Comparison of ENCODE assay signal across 16 cellular contexts in the genomic region with DNA sequence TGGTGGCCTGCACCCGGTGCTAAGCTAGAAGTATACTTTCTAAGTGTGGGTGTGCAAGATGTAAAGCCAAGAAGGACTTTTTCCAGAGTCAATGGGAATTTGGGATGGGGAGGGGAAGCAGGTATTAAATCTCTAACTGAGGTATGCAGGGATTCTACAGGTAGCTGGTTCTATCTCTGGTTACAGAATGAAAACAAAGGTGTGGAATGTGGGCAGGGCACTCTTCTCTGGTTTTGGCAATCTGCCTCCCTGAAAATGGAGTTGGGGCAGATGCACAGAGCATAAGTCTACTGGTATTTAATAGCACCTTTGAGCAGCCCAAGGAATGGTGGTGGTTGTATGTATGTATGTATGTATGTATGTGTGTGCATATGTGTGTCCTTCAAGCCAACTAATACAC.
"Had no signal": no experiment of that assay in that cellular context is flagged by ENCODE, and none has a peak within 500 bp of the region (broad histone marks: within the 10 kb centered on the region; RNA-seq: fewer than 3 reads in every experiment).

No MANE protein-coding gene starts in this region.

- H3K4me3 ChIP-seq: esophagus muscularis mucosa, left lung, suprapubic skin, upper lobe of right lung had no signal

- H3K27ac ChIP-seq: left lung, suprapubic skin, upper lobe of right lung, VCaP had no signal

- ATAC-seq: activated CD8-positive, alpha-beta T cell treated with anti-CD3 and anti-CD28 coated beads for 36 hours; left lung; stimulated activated naive CD8-positive, alpha-beta T cell treated with anti-CD3 and anti-CD28 coated beads, Interleukin-15, Interleukin-2, amounts not matched to agents 100 U/mL and 50 U/mL, for 24 hours; upper lobe of right lung had no signal

- DNase-seq: activated CD4-positive, alpha-beta T cell treated with anti-CD3 and anti-CD28 coated beads for 4 hours; activated CD8-positive, alpha-beta memory T cell treated with anti-CD3 and anti-CD28 coated beads, Interleukin-2, amount 50 U/mL, for 48 hours; activated CD8-positive, alpha-beta T cell treated with anti-CD3 and anti-CD28 coated beads for 36 hours; activated naive CD8-positive, alpha-beta T cell treated with anti-CD3 and anti-CD28 coated beads, Interleukin-2, amount 10 ng/mL, durations not matched to agents 7 days and 5 days; anterior cingulate cortex; glutamatergic neuron; left lung; mesenchymal stem cell; stimulated activated CD4-positive, alpha-beta T cell treated with anti-CD3 and anti-CD28 coated beads, Interleukin-12 subunit alpha, Interleukin-12 subunit beta, amount 100 ng/mL, for 4 hours; stimulated activated CD4-positive, alpha-beta T cell treated with anti-CD3 and anti-CD28 coated beads, Interleukin-2, amount 100 ng/mL, for 48 hours; stimulated activated naive CD8-positive, alpha-beta T cell treated with anti-CD3 and anti-CD28 coated beads, Interleukin-15, Interleukin-2, amounts not matched to agents 100 U/mL and 50 U/mL, for 24 hours; T1000; upper lobe of right lung had no signal

- H3K36me3 Mint-ChIP-seq: activated naive CD8-positive, alpha-beta T cell treated with anti-CD3 and anti-CD28 coated beads, Interleukin-2, amount 10 ng/mL, durations not matched to agents 7 days and 5 days had no signal

- H3K4me3 Mint-ChIP-seq: activated CD8-positive, alpha-beta T cell treated with anti-CD3 and anti-CD28 coated beads for 36 hours; activated naive CD8-positive, alpha-beta T cell treated with anti-CD3 and anti-CD28 coated beads, Interleukin-2, amount 10 ng/mL, durations not matched to agents 7 days and 5 days had no signal

- H3K27me3 ChIP-seq: esophagus muscularis mucosa, left lung, suprapubic skin, upper lobe of right lung had no signal

- H3K27me3 Mint-ChIP-seq: activated CD8-positive, alpha-beta T cell treated with anti-CD3 and anti-CD28 coated beads for 36 hours; activated naive CD8-positive, alpha-beta T cell treated with anti-CD3 and anti-CD28 coated beads, Interleukin-2, amount 10 ng/mL, durations not matched to agents 7 days and 5 days had no signal

- H3K9me3 ChIP-seq: esophagus muscularis mucosa, left lung, suprapubic skin, upper lobe of right lung had no signal

- H3K4me1 ChIP-seq: left lung, suprapubic skin, upper lobe of right lung had no signal

- H3K36me3 ChIP-seq: esophagus muscularis mucosa, left lung, suprapubic skin, upper lobe of right lung had no signal

- H3K9me3 Mint-ChIP-seq: activated CD8-positive, alpha-beta T cell treated with anti-CD3 and anti-CD28 coated beads for 36 hours; activated naive CD8-positive, alpha-beta T cell treated with anti-CD3 and anti-CD28 coated beads, Interleukin-2, amount 10 ng/mL, durations not matched to agents 7 days and 5 days had no signal

- H3K27ac Mint-ChIP-seq: activated CD8-positive, alpha-beta T cell treated with anti-CD3 and anti-CD28 coated beads for 36 hours; activated naive CD8-positive, alpha-beta T cell treated with anti-CD3 and anti-CD28 coated beads, Interleukin-2, amount 10 ng/mL, durations not matched to agents 7 days and 5 days had no signal

- H3K4me1 Mint-ChIP-seq: activated naive CD8-positive, alpha-beta T cell treated with anti-CD3 and anti-CD28 coated beads, Interleukin-2, amount 10 ng/mL, durations not matched to agents 7 days and 5 days had no signal
